Comparison of ENCODE assay signal across 9 cellular contexts in the genomic region with DNA sequence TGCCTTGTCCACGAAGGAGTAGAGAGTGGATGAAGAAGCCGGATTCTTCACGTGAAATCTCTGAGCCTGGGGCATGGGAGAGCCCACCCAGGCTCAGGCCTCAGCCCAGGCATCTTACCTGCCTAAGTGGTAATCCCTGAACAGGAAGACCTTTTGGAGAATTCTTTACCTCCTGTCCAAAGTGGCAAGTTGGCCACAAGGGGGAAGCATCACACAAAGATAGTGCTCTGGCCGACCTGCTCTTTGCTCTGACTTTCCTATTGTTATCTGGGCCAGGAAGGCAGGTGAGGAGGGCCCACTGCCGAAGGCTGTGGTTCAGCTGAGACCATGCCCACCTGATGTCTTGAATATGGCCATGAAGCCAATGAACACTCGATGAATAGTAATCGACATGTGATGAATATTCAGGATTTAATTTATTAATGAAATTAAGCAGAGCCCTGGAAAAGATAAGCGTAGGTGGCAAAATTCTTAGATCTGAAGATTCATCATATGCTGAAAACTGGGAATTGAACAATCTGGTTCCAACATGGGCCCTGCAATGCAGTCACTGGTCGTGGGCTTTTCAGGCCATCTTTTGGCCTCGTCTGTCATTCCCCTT.
A peak's percentile ranks its signal among the peaks of the same experiment; 100 is the strongest.
DNase-seq lines count a peak whose midpoint lies in the region; ATAC-seq and TF ChIP-seq lines count a peak whose summit lies in the region.
"Had no signal": no experiment of that assay in that cellular context is flagged by ENCODE, and none has a peak within 500 bp of the region (broad histone marks: within the 10 kb centered on the region; RNA-seq: fewer than 3 reads in every experiment).

No MANE protein-coding gene starts in this region.

- H3K36me3 ChIP-seq in GM23338 (ENCODE audit: insufficient read depth) (no peaks in the 10 kb centered on the region), Karpas-422 (ENCODE audit: insufficient read depth, low read length) (no peaks in the 10 kb centered on the region), parathyroid adenoma (ENCODE audit: control insufficient read depth, insufficient read depth, low read length) (no peaks in the 10 kb centered on the region)

- no peaks in the 10 kb centered on the region for H3K9me2 ChIP-seq in GM23338 (ENCODE audit: insufficient read depth)
- no peaks in the 10 kb centered on the region for H3K9me2 ChIP-seq in Karpas-422 (replicated peaks; ENCODE audit: insufficient read depth, low read length)

- H2AFZ ChIP-seq in GM23338 (no peak overlapping the region; the same call in 1 of the 2 replicates), Karpas-422 (ENCODE audit: low read length) (no peak overlapping the region), parathyroid adenoma (no peak overlapping the region)

- ATAC-seq in GM23338 = peak; percentile 97

- peaks cover 5% of the 10 kb centered on the region; the same call in 2 of the 3 replicates for H3K4me1 Mint-ChIP-seq in GM23338
- H3K4me1 Mint-ChIP-seq: central memory CD8-positive, alpha-beta T cell had no signal

- no peak overlapping the region for H3K4me3 Mint-ChIP-seq in GM23338
- H3K4me3 Mint-ChIP-seq: central memory CD8-positive, alpha-beta T cell had no signal

- intact Hi-C loops in posterior vena cava (cut with DNase I) = loop anchor here in 1 of 2 donors (5.0 kb wide), 1 partner anchor 514 kb away; no protein-coding TSS in a partner anchor

- H3K4me1 ChIP-seq in GM23338 (ENCODE audit: insufficient read depth) (no peaks in the 10 kb centered on the region), Karpas-422 (ENCODE audit: low read length) (no peaks in the 10 kb centered on the region), parathyroid adenoma (no peaks in the 10 kb centered on the region)

- H3K9me3 Mint-ChIP-seq in GM23338 = peaks cover 22% of the 10 kb centered on the region
- H3K9me3 Mint-ChIP-seq: central memory CD8-positive, alpha-beta T cell had no signal

- no peaks in the 10 kb centered on the region for H3F3A ChIP-seq in GM23338 (replicated peaks; ENCODE audit: low read depth)

- no peak overlapping the region for H3K27ac Mint-ChIP-seq in GM23338

- DNase-seq in GM04504 (ENCODE audit: low read depth) (peak; percentile 32), GM23338 (ENCODE audit: low spot score) (peak; percentile 94), Karpas-422 (peak; percentile 87), OCI-M2 (lab: John Stamatoyannopoulos, UW; ENCODE audit: unreplicated experiment) (peak; percentile 25), glomerular endothelial cell (ENCODE audit: extremely low read depth, low read depth, low spot score) (peak; percentile 22), posterior vena cava (ENCODE audit: low spot score) (no peak)
- peak; percentile 34 for DNase-seq in activated naive CD4-positive, alpha-beta T cell treated with Interleukin-2 at 50 U/mL for 16 hours

- H3K9ac ChIP-seq in Karpas-422 (ENCODE audit: low read length) (no peak overlapping the region), parathyroid adenoma (no peak overlapping the region)

- H3K4me2 ChIP-seq in GM23338 = no peak overlapping the region
- no peak overlapping the region for H3K4me2 ChIP-seq in Karpas-422 (ENCODE audit: low read depth, low read length, poor library complexity, severe bottlenecking)
- H3K4me2 ChIP-seq in parathyroid adenoma (ENCODE audit: low read length) = no peak overlapping the region

- H3K9me3 ChIP-seq in Karpas-422 (ENCODE audit: low read length) (no peaks in the 10 kb centered on the region), parathyroid adenoma (ENCODE audit: control insufficient read depth, low read length) (no peaks in the 10 kb centered on the region)

- no peaks in the 10 kb centered on the region for H3K79me2 ChIP-seq in GM23338 (replicated peaks; ENCODE audit: insufficient read depth)
- H3K79me2 ChIP-seq in Karpas-422 (ENCODE audit: low read length) = no peaks in the 10 kb centered on the region
- H3K79me2 ChIP-seq in parathyroid adenoma = no peaks in the 10 kb centered on the region

- H3K36me3 Mint-ChIP-seq in GM23338 (ENCODE audit: low read depth) = peaks cover 20% of the 10 kb centered on the region

- H3K27me3 Mint-ChIP-seq in GM23338 (ENCODE audit: insufficient read depth, low read depth, poor library complexity) = no peaks in the 10 kb centered on the region
- H3K27me3 Mint-ChIP-seq: central memory CD8-positive, alpha-beta T cell had no signal

- H4K20me1 ChIP-seq in GM23338 (replicated peaks; ENCODE audit: insufficient read depth) (no peaks in the 10 kb centered on the region), Karpas-422 (ENCODE audit: insufficient read depth, low read depth, low read length) (peaks cover 3% of the 10 kb centered on the region; the same call in 1 of the 2 replicates)

- H3K27ac ChIP-seq in GM23338 (ENCODE audit: low read depth) (no peak overlapping the region), Karpas-422 (ENCODE audit: low read length) (no peak overlapping the region), parathyroid adenoma (no peak overlapping the region)

- H3K27me3 ChIP-seq in GM23338 (ENCODE audit: insufficient read depth) (no peaks in the 10 kb centered on the region), Karpas-422 (ENCODE audit: low read length) (no peaks in the 10 kb centered on the region), parathyroid adenoma (ENCODE audit: control insufficient read depth, insufficient read depth, low read length) (no peaks in the 10 kb centered on the region)

- TF ChIP-seq CTCF in GM23338 (conservative IDR thresholded peaks at IDR 0.05; ENCODE audit: low read depth in 2 of 2) (peak; percentile 87 to 95), parathyroid adenoma (IDR thresholded peaks at IDR 0.05) (peak; percentile 41)

- no peak overlapping the region for H3K4me3 ChIP-seq in GM23338
- no peak overlapping the region for H3K4me3 ChIP-seq in Karpas-422 (ENCODE audit: low read length)
- no peak overlapping the region for H3K4me3 ChIP-seq in parathyroid adenoma (ENCODE audit: low read depth, low read length)

TF ChIP-seq in GM23338, 12 proteins besides CTCF, POLR2A, EP300 and RAD21 (continues in another document):
- no peak for TF ChIP-seq JUNB (IDR thresholded peaks at IDR 0.05; ENCODE audit: unreplicated experiment)
- no peak for TF ChIP-seq NANOG (IDR thresholded peaks at IDR 0.05; ENCODE audit: borderline replicate concordance)
- TF ChIP-seq STAT1 (IDR thresholded peaks at IDR 0.05; ENCODE audit: unreplicated experiment) = no peak
- TF ChIP-seq, protein P1, sequence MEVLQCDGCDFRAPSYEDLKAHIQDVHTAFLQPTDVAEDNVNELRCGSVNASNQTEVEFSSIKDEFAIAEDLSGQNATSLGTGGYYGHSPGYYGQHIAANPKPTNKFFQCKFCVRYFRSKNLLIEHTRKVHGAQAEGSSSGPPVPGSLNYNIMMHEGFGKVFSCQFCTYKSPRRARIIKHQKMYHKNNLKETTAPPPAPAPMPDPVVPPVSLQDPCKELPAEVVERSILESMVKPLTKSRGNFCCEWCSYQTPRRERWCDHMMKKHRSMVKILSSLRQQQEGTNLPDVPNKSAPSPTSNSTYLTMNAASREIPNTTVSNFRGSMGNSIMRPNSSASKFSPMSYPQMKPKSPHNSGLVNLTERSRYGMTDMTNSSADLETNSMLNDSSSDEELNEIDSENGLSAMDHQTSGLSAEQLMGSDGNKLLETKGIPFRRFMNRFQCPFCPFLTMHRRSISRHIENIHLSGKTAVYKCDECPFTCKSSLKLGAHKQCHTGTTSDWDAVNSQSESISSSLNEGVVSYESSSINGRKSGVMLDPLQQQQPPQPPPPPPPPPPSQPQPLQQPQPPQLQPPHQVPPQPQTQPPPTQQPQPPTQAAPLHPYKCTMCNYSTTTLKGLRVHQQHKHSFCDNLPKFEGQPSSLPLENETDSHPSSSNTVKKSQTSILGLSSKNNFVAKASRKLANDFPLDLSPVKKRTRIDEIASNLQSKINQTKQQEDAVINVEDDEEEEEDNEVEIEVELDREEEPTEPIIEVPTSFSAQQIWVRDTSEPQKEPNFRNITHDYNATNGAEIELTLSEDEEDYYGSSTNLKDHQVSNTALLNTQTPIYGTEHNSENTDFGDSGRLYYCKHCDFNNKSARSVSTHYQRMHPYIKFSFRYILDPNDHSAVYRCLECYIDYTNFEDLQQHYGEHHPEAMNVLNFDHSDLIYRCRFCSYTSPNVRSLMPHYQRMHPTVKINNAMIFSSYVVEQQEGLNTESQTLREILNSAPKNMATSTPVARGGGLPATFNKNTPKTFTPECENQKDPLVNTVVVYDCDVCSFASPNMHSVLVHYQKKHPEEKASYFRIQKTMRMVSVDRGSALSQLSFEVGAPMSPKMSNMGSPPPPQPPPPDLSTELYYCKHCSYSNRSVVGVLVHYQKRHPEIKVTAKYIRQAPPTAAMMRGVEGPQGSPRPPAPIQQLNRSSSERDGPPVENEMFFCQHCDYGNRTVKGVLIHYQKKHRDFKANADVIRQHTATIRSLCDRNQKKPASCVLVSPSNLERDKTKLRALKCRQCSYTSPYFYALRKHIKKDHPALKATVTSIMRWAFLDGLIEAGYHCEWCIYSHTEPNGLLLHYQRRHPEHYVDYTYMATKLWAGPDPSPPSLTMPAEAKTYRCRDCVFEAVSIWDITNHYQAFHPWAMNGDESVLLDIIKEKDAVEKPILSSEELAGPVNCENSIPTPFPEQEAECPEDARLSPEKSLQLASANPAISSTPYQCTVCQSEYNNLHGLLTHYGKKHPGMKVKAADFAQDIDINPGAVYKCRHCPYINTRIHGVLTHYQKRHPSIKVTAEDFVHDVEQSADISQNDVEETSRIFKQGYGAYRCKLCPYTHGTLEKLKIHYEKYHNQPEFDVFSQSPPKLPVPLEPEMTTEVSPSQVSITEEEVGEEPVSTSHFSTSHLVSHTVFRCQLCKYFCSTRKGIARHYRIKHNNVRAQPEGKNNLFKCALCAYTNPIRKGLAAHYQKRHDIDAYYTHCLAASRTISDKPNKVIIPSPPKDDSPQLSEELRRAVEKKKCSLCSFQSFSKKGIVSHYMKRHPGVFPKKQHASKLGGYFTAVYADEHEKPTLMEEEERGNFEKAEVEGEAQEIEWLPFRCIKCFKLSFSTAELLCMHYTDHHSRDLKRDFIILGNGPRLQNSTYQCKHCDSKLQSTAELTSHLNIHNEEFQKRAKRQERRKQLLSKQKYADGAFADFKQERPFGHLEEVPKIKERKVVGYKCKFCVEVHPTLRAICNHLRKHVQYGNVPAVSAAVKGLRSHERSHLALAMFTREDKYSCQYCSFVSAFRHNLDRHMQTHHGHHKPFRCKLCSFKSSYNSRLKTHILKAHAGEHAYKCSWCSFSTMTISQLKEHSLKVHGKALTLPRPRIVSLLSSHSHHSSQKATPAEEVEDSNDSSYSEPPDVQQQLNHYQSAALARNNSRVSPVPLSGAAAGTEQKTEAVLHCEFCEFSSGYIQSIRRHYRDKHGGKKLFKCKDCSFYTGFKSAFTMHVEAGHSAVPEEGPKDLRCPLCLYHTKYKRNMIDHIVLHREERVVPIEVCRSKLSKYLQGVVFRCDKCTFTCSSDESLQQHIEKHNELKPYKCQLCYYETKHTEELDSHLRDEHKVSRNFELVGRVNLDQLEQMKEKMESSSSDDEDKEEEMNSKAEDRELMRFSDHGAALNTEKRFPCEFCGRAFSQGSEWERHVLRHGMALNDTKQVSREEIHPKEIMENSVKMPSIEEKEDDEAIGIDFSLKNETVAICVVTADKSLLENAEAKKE (CRISPR knock-in tag; IDR thresholded peaks at IDR 0.05) = no peak
- no peak for TF ChIP-seq CREB1 (CRISPR knock-in tag; IDR thresholded peaks at IDR 0.05; ENCODE audit: low read depth)
